Comparison of ENCODE assay signal across 19 cellular contexts in genomic region chr2:172765664-172766063, GRCh38. TPM values are rescaled to one million over a fixed set of nuclear protein-coding genes. Genes with fewer than 3 reads are reported as not detected.
DNase-seq lines count a peak whose midpoint lies in the region; ATAC-seq, FAIRE-seq and TF ChIP-seq lines count a peak whose summit lies in the region.
"Had no signal": no experiment of that assay in that cellular context is flagged by ENCODE, and none has a peak within 500 bp of the region (broad histone marks: within the 10 kb centered on the region; RNA-seq: fewer than 3 reads in every experiment).

No MANE protein-coding gene starts in this region.

- no peak for FAIRE-seq in D721Med (lab: Jason Lieb, UNC)
- FAIRE-seq: A204.1, GM19239, H54 had no signal

- H3K4me3 Mint-ChIP-seq in activated naive CD8-positive, alpha-beta T cell treated with anti-CD3 and anti-CD28 coated beads, Interleukin-2, amount 50 U/mL, for 24 hours, result no peak overlapping the region
- H3K4me3 Mint-ChIP-seq in activated naive CD8-positive, alpha-beta T cell treated with anti-CD3 and anti-CD28 coated beads for 36 hours, result no peak overlapping the region
- no peak overlapping the region for H3K4me3 Mint-ChIP-seq in stimulated activated memory B cell treated with anti-CD40 and anti-IgM and Interleukin-4, amounts not matched to agents 10 μg/mL and 1 μg/mL and 100 μg/mL, for 72 hours
- H3K4me3 Mint-ChIP-seq: B cell; CD4-positive, CD25-positive, alpha-beta regulatory T cell; CD8-positive, alpha-beta T cell; HFFc6 had no signal

- peak; percentile 15 for ATAC-seq in activated naive CD8-positive, alpha-beta T cell treated with anti-CD3 and anti-CD28 coated beads, Interleukin-2, amount 50 U/mL, for 24 hours
- peak; percentile 75 for ATAC-seq in GM19351 (IDR thresholded peaks at IDR 0.05; ENCODE audit: unreplicated experiment)
- peak; percentile 59 for ATAC-seq in stimulated activated memory B cell treated with anti-CD40 and anti-IgM and Interleukin-4, amounts not matched to agents 10 μg/mL and 1 μg/mL and 100 μg/mL, for 72 hours
- ATAC-seq: CD8-positive, alpha-beta T cell had no signal

- no peak for TF ChIP-seq CTCF in D721Med (IDR thresholded peaks at IDR 0.05; ENCODE audit: insufficient read depth, missing control alignments)

- peaks cover 4% of the 10 kb centered on the region for H3K36me3 Mint-ChIP-seq in activated naive CD8-positive, alpha-beta T cell treated with anti-CD3 and anti-CD28 coated beads, Interleukin-2, amount 50 U/mL, for 24 hours (ENCODE audit: low read depth)
- peaks cover 2% of the 10 kb centered on the region for H3K36me3 Mint-ChIP-seq in activated naive CD8-positive, alpha-beta T cell treated with anti-CD3 and anti-CD28 coated beads for 36 hours
- H3K36me3 Mint-ChIP-seq in stimulated activated memory B cell treated with anti-CD40 and anti-IgM and Interleukin-4, amounts not matched to agents 10 μg/mL and 1 μg/mL and 100 μg/mL, for 72 hours, result peaks cover 1% of the 10 kb centered on the region
- H3K36me3 Mint-ChIP-seq: CD4-positive, CD25-positive, alpha-beta regulatory T cell; CD8-positive, alpha-beta T cell had no signal

- H3K4me1 Mint-ChIP-seq in activated naive CD8-positive, alpha-beta T cell treated with anti-CD3 and anti-CD28 coated beads, Interleukin-2, amount 50 U/mL, for 24 hours, result no peaks in the 10 kb centered on the region
- no peaks in the 10 kb centered on the region for H3K4me1 Mint-ChIP-seq in activated naive CD8-positive, alpha-beta T cell treated with anti-CD3 and anti-CD28 coated beads for 36 hours
- no peaks in the 10 kb centered on the region for H3K4me1 Mint-ChIP-seq in stimulated activated memory B cell treated with anti-CD40 and anti-IgM and Interleukin-4, amounts not matched to agents 10 μg/mL and 1 μg/mL and 100 μg/mL, for 72 hours
- H3K4me1 Mint-ChIP-seq: B cell; CD4-positive, CD25-positive, alpha-beta regulatory T cell had no signal

- no peak for DNase-seq in activated naive CD8-positive, alpha-beta T cell treated with anti-CD3 and anti-CD28 coated beads, Interleukin-2, amount 50 U/mL, for 24 hours
- DNase-seq in activated naive CD8-positive, alpha-beta T cell treated with anti-CD3 and anti-CD28 coated beads for 36 hours, result no peak
- DNase-seq in D721Med (ENCODE audit: insufficient read length, low spot score) (no peak), HUDEP-2 (lab: John Stamatoyannopoulos, UW; ENCODE audit: unreplicated experiment in 76 of 76) (no peak)
- DNase-seq: Caco-2; CD4-positive, CD25-positive, alpha-beta regulatory T cell; CD8-positive, alpha-beta T cell; DMS 273 treated with DMSO at 0.1 percent for 48 hours; DMS79; EL; GDM1; GOT3; HFFc6 had no signal

- H3K27me3 Mint-ChIP-seq in activated naive CD8-positive, alpha-beta T cell treated with anti-CD3 and anti-CD28 coated beads, Interleukin-2, amount 50 U/mL, for 24 hours, result peaks cover 2% of the 10 kb centered on the region
- no peaks in the 10 kb centered on the region for H3K27me3 Mint-ChIP-seq in activated naive CD8-positive, alpha-beta T cell treated with anti-CD3 and anti-CD28 coated beads for 36 hours
- H3K27me3 Mint-ChIP-seq in stimulated activated memory B cell treated with anti-CD40 and anti-IgM and Interleukin-4, amounts not matched to agents 10 μg/mL and 1 μg/mL and 100 μg/mL, for 72 hours, result no peaks in the 10 kb centered on the region

- H3K27ac Mint-ChIP-seq in activated naive CD8-positive, alpha-beta T cell treated with anti-CD3 and anti-CD28 coated beads, Interleukin-2, amount 50 U/mL, for 24 hours, result no peak overlapping the region
- H3K27ac Mint-ChIP-seq in activated naive CD8-positive, alpha-beta T cell treated with anti-CD3 and anti-CD28 coated beads for 36 hours, result no peak overlapping the region
- H3K27ac Mint-ChIP-seq in stimulated activated memory B cell treated with anti-CD40 and anti-IgM and Interleukin-4, amounts not matched to agents 10 μg/mL and 1 μg/mL and 100 μg/mL, for 72 hours, result no peak overlapping the region
- H3K27ac Mint-ChIP-seq: B cell; CD4-positive, CD25-positive, alpha-beta regulatory T cell; CD8-positive, alpha-beta T cell; HFFc6 had no signal

- peaks cover 6% of the 10 kb centered on the region for H3K9me3 Mint-ChIP-seq in activated naive CD8-positive, alpha-beta T cell treated with anti-CD3 and anti-CD28 coated beads, Interleukin-2, amount 50 U/mL, for 24 hours
- H3K9me3 Mint-ChIP-seq in activated naive CD8-positive, alpha-beta T cell treated with anti-CD3 and anti-CD28 coated beads for 36 hours, result peaks cover 6% of the 10 kb centered on the region
- H3K9me3 Mint-ChIP-seq in stimulated activated memory B cell treated with anti-CD40 and anti-IgM and Interleukin-4, amounts not matched to agents 10 μg/mL and 1 μg/mL and 100 μg/mL, for 72 hours, result peaks cover 5% of the 10 kb centered on the region

RNA-seq across cellular contexts. Expression of gene RAPGEF4, which starts 30.0 kb away (rescaled TPM):
- under 1 TPM; 0.33 to 0.72 TPM for total RNA-seq in activated naive CD8-positive, alpha-beta T cell treated with anti-CD3 and anti-CD28 coated beads for 36 hours

Comparison
In these comparisons a context has a peak if more than half of its experiments do, and no peak if none do; other contexts are left out.
1. ATAC-seq: peak in every context shown above with its lines; median percentile 75 in GM19351; 59 in stimulated activated memory B cell treated with anti-CD40 and anti-IgM and Interleukin-4, amounts not matched to agents 10 μg/mL and 1 μg/mL and 100 μg/mL, for 72 hours; 15 in activated naive CD8-positive, alpha-beta T cell treated with anti-CD3 and anti-CD28 coated beads, Interleukin-2, amount 50 U/mL, for 24 hours.